19 cellular contexts compared by ENCODE assay signal in genomic region chr9:116792271-116792670, GRCh38.
DNase-seq lines count a peak whose midpoint lies in the region; TF ChIP-seq lines count a peak whose summit lies in the region.
"Had no signal": no experiment of that assay in that cellular context is flagged by ENCODE, and none has a peak within 500 bp of the region (broad histone marks: within the 10 kb centered on the region; RNA-seq: fewer than 3 reads in every experiment).

No MANE protein-coding gene starts in this region.

- 67 to 70% methylated on average over 4 to 6 of the region's 6 CpGs for WGBS in testis, 2 donors

- intact Hi-C loops in testis (cut with DNase I; ENCODE audit: low total_unique reads), result no loop called here

- no peaks in the 10 kb centered on the region for H3K27me3 Mint-ChIP-seq in endothelial cell (ENCODE audit: unreplicated experiment)

- H3K4me1 ChIP-seq in testis, result no peaks in the 10 kb centered on the region
- H3K4me1 ChIP-seq: A549, BLaER1 had no signal

- H3K9me3 ChIP-seq in testis, result no peaks in the 10 kb centered on the region
- H3K9me3 ChIP-seq: A549, BLaER1 had no signal

- H3K4me3 ChIP-seq in testis, result no peak overlapping the region
- H3K4me3 ChIP-seq: A549, BLaER1 had no signal

- no peak overlapping the region for H3K4me3 Mint-ChIP-seq in endothelial cell (ENCODE audit: unreplicated experiment)
- H3K4me3 Mint-ChIP-seq: CD4-positive, alpha-beta memory T cell; T-helper 1 cell treated with Interleukin-12 subunit alpha and Interleukin-12 subunit beta and Interleukin-4 antibody, amounts not matched to agents 30 μg/mL and 1 μg/mL, for 36 hours had no signal

- DNase-seq in NCI-H2171 treated with DMSO at 0.1 percent for 48 hours (lab: John Stamatoyannopoulos, UW), result peak; percentile 9
- no peak for DNase-seq in NCI-H2171 (lab: John Stamatoyannopoulos, UW)
- DNase-seq in NCI-H524 treated with DMSO at 0.1 percent for 48 hours (lab: John Stamatoyannopoulos, UW), result peak; percentile 79
- peak; percentile 17 for DNase-seq in testis
- DNase-seq in activated T-cell treated with anti-CD3 and anti-CD28 coated beads, Interleukin-2, amount 50 U/mL, for 1 hour, result no peak
- no peak for DNase-seq in endothelial cell (ENCODE audit: low spot score)
- DNase-seq: CD4-positive, alpha-beta memory T cell; IMR-90; NCI-H146; NCI-H2029 treated with DMSO at 0.1 percent for 48 hours; NCI-H226; NCI-H526; PC-3; RPMI8226; SHP77 treated with DMSO at 0.1 percent for 48 hours had no signal

- no peak overlapping the region for H3K27ac Mint-ChIP-seq in endothelial cell (ENCODE audit: unreplicated experiment)
- H3K27ac Mint-ChIP-seq: CD4-positive, alpha-beta memory T cell; T-helper 1 cell treated with Interleukin-12 subunit alpha and Interleukin-12 subunit beta and Interleukin-4 antibody, amounts not matched to agents 30 μg/mL and 1 μg/mL, for 36 hours had no signal

- no peaks in the 10 kb centered on the region for H3K36me3 ChIP-seq in testis (ENCODE audit: low read depth, missing control alignments)
- H3K36me3 ChIP-seq: BLaER1 had no signal

- TF ChIP-seq CTCF in testis (IDR thresholded peaks at IDR 0.05) (no peak), endothelial cell (IDR thresholded peaks at IDR 0.05; ENCODE audit: unreplicated experiment) (no peak)

- H3K36me3 Mint-ChIP-seq in endothelial cell (ENCODE audit: low read depth, unreplicated experiment), result no peaks in the 10 kb centered on the region
- H3K36me3 Mint-ChIP-seq: CD4-positive, alpha-beta memory T cell had no signal

- H3K27ac ChIP-seq in angular gyrus (ENCODE audit: low read depth, low read length) (peak overlapping the region; percentile 1), testis (no peak overlapping the region)
- H3K27ac ChIP-seq: A549, BLaER1 had no signal

- H3K27me3 ChIP-seq in testis, result no peaks in the 10 kb centered on the region
- H3K27me3 ChIP-seq: BLaER1 had no signal

- TF ChIP-seq POLR2A in testis (IDR thresholded peaks at IDR 0.05), result no peak

- peaks cover 4% of the 10 kb centered on the region for H3K4me1 Mint-ChIP-seq in endothelial cell (ENCODE audit: unreplicated experiment)
- H3K4me1 Mint-ChIP-seq: CD4-positive, alpha-beta memory T cell had no signal

- no peaks in the 10 kb centered on the region for H3K9me3 Mint-ChIP-seq in endothelial cell (ENCODE audit: unreplicated experiment)
- H3K9me3 Mint-ChIP-seq: CD4-positive, alpha-beta memory T cell; T-helper 1 cell treated with Interleukin-12 subunit alpha and Interleukin-12 subunit beta and Interleukin-4 antibody, amounts not matched to agents 30 μg/mL and 1 μg/mL, for 36 hours had no signal

Comparison
In these comparisons a context has a peak if more than half of its experiments do, and no peak if none do; other contexts are left out.
1. DNase-seq: peak in NCI-H2171 treated with DMSO at 0.1 percent for 48 hours (single experiment), NCI-H524 treated with DMSO at 0.1 percent for 48 hours (single experiment) and testis (single experiment); none in NCI-H2171 (single experiment), activated T-cell treated with anti-CD3 and anti-CD28 coated beads, Interleukin-2, amount 50 U/mL, for 1 hour (single experiment) and endothelial cell (single experiment).